ENCODE assay signal across 20 cellular contexts in genomic region chr10:43385412-43386004, GRCh38. TPM values are rescaled to one million over a fixed set of nuclear protein-coding genes. Genes with fewer than 3 reads are reported as not detected.
"Had no signal": no experiment of that assay in that cellular context is flagged by ENCODE, and none has a peak within 500 bp of the region (broad histone marks: within the 10 kb centered on the region; RNA-seq: fewer than 3 reads in every experiment).

No MANE protein-coding gene starts in this region.

- DNase-seq: activated CD4-positive, alpha-beta T cell treated with anti-CD3 and anti-CD28 coated beads, Interleukin-2, amount 50 U/mL, for 1 hour; activated CD4-positive, CD25-positive, alpha-beta regulatory T cell; activated naive CD4-positive, alpha-beta T cell treated with Interleukin-2 at 50 U/mL for 16 hours; brain microvascular endothelial cell; endodermal cell; erythroblast; stimulated activated CD4-positive, alpha-beta T cell treated with anti-CD3 and anti-CD28 coated beads, Interleukin-4, amount 100 ng/mL, for 4 hours; stomach had no signal

- H3K4me3 Mint-ChIP-seq: activated T-helper 1 cell treated with anti-CD3 and anti-CD28 coated beads, Interleukin-12 subunit alpha, Interleukin-12 subunit beta, Interleukin-2, Interleukin-4 antibody, amounts not matched to agents 30 ng/mL and 10 ng/mL and 1 ng/mL, durations not matched to agents 14 hours and 24 hours and 36 hours; endodermal cell; neural crest cell had no signal

- H3K27ac Mint-ChIP-seq: activated T-helper 1 cell treated with anti-CD3 and anti-CD28 coated beads, Interleukin-12 subunit alpha, Interleukin-12 subunit beta, Interleukin-2, Interleukin-4 antibody, amounts not matched to agents 30 ng/mL and 10 ng/mL and 1 ng/mL, durations not matched to agents 14 hours and 24 hours and 36 hours had no signal

- H3K9me3 ChIP-seq: pancreas, stomach, thoracic aorta had no signal

- H3K9me3 Mint-ChIP-seq: activated T-helper 1 cell treated with anti-CD3 and anti-CD28 coated beads, Interleukin-12 subunit alpha, Interleukin-12 subunit beta, Interleukin-2, Interleukin-4 antibody, amounts not matched to agents 30 ng/mL and 10 ng/mL and 1 ng/mL, durations not matched to agents 14 hours and 24 hours and 36 hours; endodermal cell; neural crest cell had no signal

- H3K27me3 ChIP-seq: brain microvascular endothelial cell, hepatocyte, pancreas, stomach had no signal

- H3K27ac ChIP-seq: brain microvascular endothelial cell, hepatocyte, pancreas, stomach, thoracic aorta had no signal

- H3K4me3 ChIP-seq: hepatocyte, pancreas, stomach, thoracic aorta had no signal

RNA-seq across cellular contexts. Expression of gene FXYD4, which starts 14.1 kb away (rescaled TPM):
- total RNA-seq: cerebellum; dermis microvascular lymphatic vessel endothelial cell; kidney epithelial cell; lower leg skin; neural crest cell; renal cortical epithelial cell; skeletal muscle tissue; stomach; T-helper 1 cell treated with Interleukin-12 subunit alpha and Interleukin-12 subunit beta and Interleukin-4 antibody, amounts not matched to agents 30 ng/mL and 1 ng/mL, for 36 hours; thoracic aorta had no signal
